ENCODE assay signal across 30 cellular contexts in genomic region chr12:51702582-51702981, GRCh38.
"Had no signal": no experiment of that assay in that cellular context is flagged by ENCODE, and none has a peak within 500 bp of the region (broad histone marks: within the 10 kb centered on the region; RNA-seq: fewer than 3 reads in every experiment).

No MANE protein-coding gene starts in this region.

- ATAC-seq: left colon; left lung; natural killer cell; right cardiac atrium; sciatic nerve; stimulated activated naive B cell treated with anti-CD40 and anti-IgM and Interleukin-4, amounts not matched to agents 10 μg/mL and 1 μg/mL and 100 μg/mL, for 72 hours; stimulated activated naive CD8-positive, alpha-beta T cell treated with anti-CD3 and anti-CD28 coated beads, Interleukin-15, Interleukin-2, amounts not matched to agents 100 U/mL and 50 U/mL, for 24 hours had no signal

- DNase-seq: hypothalamus; immature natural killer cell; kidney; left colon; left lung; lower lobe of right lung; mammary epithelial cell; mesenchymal stem cell; naive B cell; natural killer cell; nephron progenitor cell; ovary; posterior cingulate gyrus; retina; right cardiac atrium; stimulated activated CD4-positive, alpha-beta T cell treated with anti-CD3 and anti-CD28 coated beads, Interleukin-12 subunit alpha, Interleukin-12 subunit beta, amount 100 ng/mL, for 4 hours; stimulated activated CD4-positive, alpha-beta T cell treated with anti-CD3 and anti-CD28 coated beads, Interleukin-15, amount 100 ng/mL, for 24 hours; stimulated activated CD4-positive, alpha-beta T cell treated with anti-CD3 and anti-CD28 coated beads, Interleukin-2, amount 100 ng/mL, for 24 hours; stimulated activated CD4-positive, alpha-beta T cell treated with anti-CD3 and anti-CD28 coated beads, Interleukin-4, amount 100 ng/mL, for 1 hour; stimulated activated naive B cell treated with anti-CD40 and anti-IgM and Interleukin-4, amounts not matched to agents 10 μg/mL and 1 μg/mL and 100 μg/mL, for 72 hours; stimulated activated naive CD8-positive, alpha-beta T cell treated with anti-CD3 and anti-CD28 coated beads, Interleukin-15, Interleukin-2, amounts not matched to agents 100 U/mL and 50 U/mL, for 24 hours; stomach; testis; thyroid gland; transverse colon; upper lobe of left lung had no signal

- H3K4me1 ChIP-seq: left lung, lower lobe of right lung, neural progenitor cell, prostate gland, stomach, testis, thyroid gland, transverse colon, upper lobe of left lung had no signal

- H3K27me3 ChIP-seq: left lung, neural progenitor cell, ovary, stomach, testis, thyroid gland, transverse colon, upper lobe of left lung had no signal

- H3K4me3 ChIP-seq: left lung, lower lobe of right lung, neural progenitor cell, ovary, prostate gland, skin epidermis, stomach, testis, thyroid gland, transverse colon, upper lobe of left lung had no signal

- H3K9me3 ChIP-seq: left lung, lower lobe of right lung, ovary, prostate gland, stomach, testis, thyroid gland, transverse colon, upper lobe of left lung had no signal

- H3K36me3 ChIP-seq: left lung, lower lobe of right lung, neural progenitor cell, ovary, prostate gland, stomach, thyroid gland, transverse colon, upper lobe of left lung had no signal

- H3K27ac ChIP-seq: lower lobe of right lung, neural progenitor cell, ovary, prostate gland, skin epidermis, stomach, testis, thyroid gland, transverse colon, upper lobe of left lung had no signal
